ENCODE assay signal across 8 cellular contexts in genomic region chr20:37356387-37356786, GRCh38. TPM values are rescaled to one million over a fixed set of nuclear protein-coding genes. Genes with fewer than 3 reads are reported as not detected.
A peak's percentile ranks its signal among the peaks of the same experiment; 100 is the strongest.
DNase-seq lines count a peak whose midpoint lies in the region; ATAC-seq and TF ChIP-seq lines count a peak whose summit lies in the region.

No MANE protein-coding gene starts in this region.

- intact Hi-C loops in head of caudate nucleus (cut with DNase I) (no loop called here), psoas muscle (cut with DNase I) (no loop called here)

- H3K36me3 ChIP-seq in RWPE2 (ENCODE audit: low read depth), result peaks cover 35% of the 10 kb centered on the region
- H3K36me3 ChIP-seq in psoas muscle (ENCODE audit: insufficient read depth in 1 of 2, low read depth in 1 of 2), result no peaks in the 10 kb centered on the region

- H3K4me3 ChIP-seq in RWPE2 (ENCODE audit: severe bottlenecking) (no peak overlapping the region), psoas muscle (no peak overlapping the region)

- peaks cover 48% of the 10 kb centered on the region for H3K4me1 ChIP-seq in RWPE2 (ENCODE audit: insufficient read depth, poor library complexity, severe bottlenecking)
- H3K4me1 ChIP-seq in psoas muscle, result no peaks in the 10 kb centered on the region

- DNase-seq in Daoy (ENCODE audit: low read depth) (peak; percentile 55), RWPE2 (ENCODE audit: low spot score) (peak; percentile 99), head of caudate nucleus (peak in 38 of 42 donors; percentile 28 to 79 (median 58)), psoas muscle (peak; percentile 68 to 79), KG1 (lab: John Stamatoyannopoulos, UW) (no peak), NCI-H1417 (lab: John Stamatoyannopoulos, UW) (no peak), middle frontal gyrus (ENCODE audit: extremely low spot score, low spot score) (no peak)

- H3K27me3 ChIP-seq in RWPE2 (ENCODE audit: insufficient read depth, poor library complexity, severe bottlenecking), result no peaks in the 10 kb centered on the region
- peaks cover 0 to 3% (median 0%) of the 10 kb centered on the region in 3 donors for H3K27me3 ChIP-seq in psoas muscle (ENCODE audit: insufficient read depth in 3 of 3, low read length in 2 of 3)

- H3K27ac ChIP-seq in RWPE2 (ENCODE audit: poor library complexity, severe bottlenecking) (peak overlapping the region; percentile 96), psoas muscle (no peak overlapping the region)

- H3K9me3 ChIP-seq in RWPE2 (ENCODE audit: severe bottlenecking), result no peaks in the 10 kb centered on the region
- H3K9me3 ChIP-seq in psoas muscle, result no peaks in the 10 kb centered on the region

- WGBS in psoas muscle, 3 donors, result 42 to 55% (median 45%) methylated on average over 8 of the region's 8 CpGs

- TF ChIP-seq CTCF in RWPE2 (IDR thresholded peaks at IDR 0.05; ENCODE audit: poor library complexity, severe bottlenecking), result peak; percentile 16
- TF ChIP-seq CTCF in psoas muscle (IDR thresholded peaks at IDR 0.05), result no peak

- ATAC-seq in RWPE2 (ENCODE audit: low read depth) (peak; percentile 57), psoas muscle (no peak), HG03571 (IDR thresholded peaks at IDR 0.05; ENCODE audit: unreplicated experiment) (no peak)

RNA-seq across cellular contexts. Expression of gene SRC, which starts 10.4 kb away (rescaled TPM):
- 7.6 and 9.5 TPM in 2 replicates for total RNA-seq in Daoy (2014; rRNA removed; shearing (Covaris generic))
- total RNA-seq in psoas muscle, result 1 to 10 TPM; 1.3 to 3.0 (median 1.9) TPM
- polyA plus RNA-seq in psoas muscle, result 1 to 10 TPM in 1 of 3 donors, under 1 TPM in 2; 0.86 to 1.0 (median 0.97) TPM

Comparison
In these comparisons a context has a peak if more than half of its experiments do, and no peak if none do; other contexts are left out.
1. DNase-seq: peak in Daoy (single experiment), RWPE2 (single experiment), head of caudate nucleus (38 of 42) and psoas muscle (2 of 2); none in KG1 (single experiment), NCI-H1417 (0 of 3) and middle frontal gyrus (single experiment).